ENCODE assay signal across 7 cellular contexts in the genomic region with DNA sequence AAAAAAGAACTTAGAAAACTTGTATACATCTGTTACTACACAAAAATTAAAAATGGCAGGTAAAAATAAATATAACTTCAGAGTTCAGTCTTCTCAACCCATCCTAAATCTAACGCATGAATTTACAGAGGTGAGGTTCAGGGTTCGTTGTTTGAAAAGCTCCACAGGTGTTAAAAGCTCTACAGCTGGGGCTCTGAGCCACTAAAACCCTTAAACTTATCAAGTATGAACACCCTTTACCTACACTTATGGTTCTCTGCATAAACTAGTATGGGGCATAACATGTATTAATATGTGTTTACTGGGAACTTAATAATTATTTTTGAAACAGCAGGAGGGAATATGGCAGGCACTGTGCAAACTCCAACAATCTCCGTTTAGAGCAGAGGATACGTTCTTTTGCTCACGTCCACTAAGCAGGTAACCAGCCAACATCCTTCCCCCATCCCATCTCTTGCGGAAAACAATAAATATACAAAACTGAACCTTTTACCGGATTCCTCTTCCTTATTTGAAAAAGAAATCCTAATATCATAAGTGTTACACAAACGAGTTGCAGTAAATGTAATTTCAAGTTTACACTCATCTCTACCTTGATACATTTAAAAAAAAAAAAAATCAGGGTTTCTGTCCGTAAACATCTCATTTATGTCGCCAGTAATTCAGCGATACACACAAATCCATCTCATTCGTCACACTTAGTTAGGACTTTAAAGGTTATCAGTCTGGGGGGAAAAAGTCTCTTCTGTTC. TPM values are rescaled to one million over a fixed set of nuclear protein-coding genes. Genes with fewer than 3 reads are reported as not detected.
DNase-seq lines count a peak whose midpoint lies in the region; ATAC-seq, FAIRE-seq and TF ChIP-seq lines count a peak whose summit lies in the region.

No MANE protein-coding gene starts in this region.

- peak; percentile 55 for FAIRE-seq in GM19239 (lab: Jason Lieb, UNC)

- POLR2A ChIA-PET in PC-9 (lab: Charles Lee; ENCODE audit: unreplicated experiment) = interaction anchor here (0.6 kb wide), 2 partner anchors 30 to 618 kb away, joined by 4 to 5 read pairs; no protein-coding TSS in a partner anchor

- ATAC-seq in GM21515 (IDR thresholded peaks at IDR 0.05; ENCODE audit: unreplicated experiment) (no peak), GM19455 (IDR thresholded peaks at IDR 0.05; ENCODE audit: unreplicated experiment) (no peak)

- H3K36me3 ChIP-seq in PC-9 (ENCODE audit: low read depth) = no peaks in the 10 kb centered on the region

- TF ChIP-seq CTCF in PC-9 (conservative IDR thresholded peaks at IDR 0.05) (no peak), GM13977 (IDR thresholded peaks at IDR 0.05; ENCODE audit: extremely low read depth, insufficient read depth, missing control alignments) (no peak)

- no peak overlapping the region for H3K27ac ChIP-seq in PC-9

- no peak for DNase-seq in GM19239 (ENCODE audit: insufficient read length, low spot score)
- DNase-seq in PC-9 = no peak
- DNase-seq in fibroblast of peridontal ligament (ENCODE audit: extremely low read depth) = peak; percentile 12
- no peak for DNase-seq in skeletal muscle cell (ENCODE audit: low read depth)
- DNase-seq in GM13977 (ENCODE audit: low spot score) = no peak

- peak overlapping the region; percentile 95 for H3K4me3 ChIP-seq in PC-9
- H3K4me3 ChIP-seq in skeletal muscle cell (ENCODE audit: low read depth, low read length) = peak overlapping the region; percentile 79

- no peaks in the 10 kb centered on the region for H3K9me2 ChIP-seq in PC-9 (ENCODE audit: insufficient read depth)

- H3K4me2 ChIP-seq in PC-9 = peak overlapping the region; percentile 99

- peaks cover 53% of the 10 kb centered on the region for H3K79me2 ChIP-seq in PC-9 (ENCODE audit: low read depth)

- no peaks in the 10 kb centered on the region for H3F3A ChIP-seq in PC-9 (ENCODE audit: insufficient read depth, low read depth)

- BruUV-seq in PC-9 (replicated peaks; lab: Mats Ljungman, UMichigan) = TSS peak; percentile 31

- intact Hi-C loops in PC-9 (cut with micrococcal nuclease; ENCODE audit: unreplicated experiment) = no loop called here

- H3K9me3 ChIP-seq in PC-9 (ENCODE audit: insufficient read depth, low read depth) = no peaks in the 10 kb centered on the region

- in situ Hi-C loops in GM13977 (cut with MboI; ENCODE audit: low pct_unique_long_range_greater_than_20kb, low sequenced_read_pairs, unreplicated experiment) = no loop called here

- H3K27me3 ChIP-seq in PC-9 (ENCODE audit: insufficient read depth, low read depth) = no peaks in the 10 kb centered on the region

- peak overlapping the region; percentile 94 for H2AFZ ChIP-seq in PC-9

- H3K4me1 ChIP-seq in PC-9 (replicated peaks; ENCODE audit: insufficient read depth) = peaks cover 14% of the 10 kb centered on the region

- no peaks in the 10 kb centered on the region for H4K20me1 ChIP-seq in PC-9 (ENCODE audit: insufficient read depth)

- CTCF ChIA-PET in PC-9 (lab: Charles Lee) = no interaction called here

RNA-seq across cellular contexts. Expression of gene PIAS2, which starts 1.3 kb away (rescaled TPM):
- total RNA-seq in PC-9 (2021) = 17.1 and 17.5 TPM in 2 replicates

RNA-seq across cellular contexts. Expression of gene KATNAL2, which starts 1.4 kb away (rescaled TPM):
- 9.0 and 9.4 TPM in 2 replicates for total RNA-seq in PC-9 (2021)
